In genomic region chr4:130563891-130564418, GRCh38 we compare ENCODE assay signal across 12 cellular contexts.
DNase-seq lines count a peak whose midpoint lies in the region; ATAC-seq and TF ChIP-seq lines count a peak whose summit lies in the region.
"Had no signal": no experiment of that assay in that cellular context is flagged by ENCODE, and none has a peak within 500 bp of the region (broad histone marks: within the 10 kb centered on the region; RNA-seq: fewer than 3 reads in every experiment).

No MANE protein-coding gene starts in this region.

- H3K4me3 ChIP-seq in AG04450 (ENCODE audit: low read depth, low read length) (peak overlapping the region; percentile 51), PC-9 (peak overlapping the region; percentile 31; the same call in 1 of the 2 replicates), endocrine pancreas (ENCODE audit: control insufficient read depth, insufficient read depth, low read length) (peak overlapping the region; percentile 87), osteoblast (ENCODE audit: insufficient read depth, low read length) (peak overlapping the region; percentile 28)
- H3K4me3 ChIP-seq: BLaER1 treated with 17β-estradiol and CSF1 and Interleukin-3, amounts not matched to agents 10 nM and 100 nM; cardiac muscle cell; lung had no signal

- no peaks in the 10 kb centered on the region for H3K36me3 ChIP-seq in PC-9 (ENCODE audit: low read depth)
- H3K36me3 ChIP-seq in endocrine pancreas (ENCODE audit: control insufficient read depth, insufficient read depth, low read length), result no peaks in the 10 kb centered on the region
- H3K36me3 ChIP-seq in osteoblast (ENCODE audit: insufficient read depth, low read length), result no peaks in the 10 kb centered on the region
- H3K36me3 ChIP-seq: BLaER1 treated with 17β-estradiol and CSF1 and Interleukin-3, amounts not matched to agents 10 nM and 100 nM; cardiac muscle cell had no signal

- CTCF ChIA-PET in AG04450 (lab: Charles Lee) (interaction anchor here (0.5 to 1.1 kb wide), 4 partner anchors 11 to 550 kb away, joined by 3 to 4 read pairs (median 4); no protein-coding TSS in a partner anchor), PC-9 (lab: Charles Lee) (no interaction called here)

- POLR2A ChIA-PET in AG04450 (lab: Yijun Ruan, JAX) (no interaction called here), PC-9 (lab: Charles Lee; ENCODE audit: unreplicated experiment) (no interaction called here)

- no TSS peak for BruUV-seq in PC-9 (replicated peaks; lab: Mats Ljungman, UMichigan)

- intact Hi-C loops in PC-9 (cut with micrococcal nuclease; ENCODE audit: unreplicated experiment), result loop anchor here (10.0 kb wide), 1 partner anchor 241 kb away; no protein-coding TSS in a partner anchor

- no peaks in the 10 kb centered on the region for H3K79me2 ChIP-seq in PC-9 (ENCODE audit: low read depth)
- H3K79me2 ChIP-seq in osteoblast (ENCODE audit: insufficient read depth, low read length), result no peaks in the 10 kb centered on the region

- ATAC-seq in GM19397 (IDR thresholded peaks at IDR 0.05; ENCODE audit: unreplicated experiment) (no peak), HG02840 (IDR thresholded peaks at IDR 0.05; ENCODE audit: low FRiP score, unreplicated experiment) (no peak)

- H3K9me3 ChIP-seq in AG04450 (ENCODE audit: control insufficient read depth, insufficient read depth, low read length), result no peaks in the 10 kb centered on the region
- no peaks in the 10 kb centered on the region for H3K9me3 ChIP-seq in PC-9 (ENCODE audit: insufficient read depth, low read depth)
- peaks cover 2% of the 10 kb centered on the region for H3K9me3 ChIP-seq in endocrine pancreas (ENCODE audit: control insufficient read depth, low read length)
- no peaks in the 10 kb centered on the region for H3K9me3 ChIP-seq in osteoblast (ENCODE audit: low read depth, low read length)

- no peak overlapping the region for H3K27ac ChIP-seq in AG04450 (ENCODE audit: low read depth, low read length)
- H3K27ac ChIP-seq in PC-9, result no peak overlapping the region
- no peak overlapping the region for H3K27ac ChIP-seq in osteoblast (ENCODE audit: low read depth, low read length)
- H3K27ac ChIP-seq: BLaER1 treated with 17β-estradiol and CSF1 and Interleukin-3, amounts not matched to agents 10 nM and 100 nM; cardiac muscle cell had no signal

- H4K20me1 ChIP-seq in PC-9 (ENCODE audit: insufficient read depth), result no peaks in the 10 kb centered on the region
- no peaks in the 10 kb centered on the region for H4K20me1 ChIP-seq in osteoblast (ENCODE audit: insufficient read depth, low read length)
- H4K20me1 ChIP-seq: BLaER1 treated with 17β-estradiol and CSF1 and Interleukin-3, amounts not matched to agents 10 nM and 100 nM had no signal

- H2AFZ ChIP-seq in PC-9 (peak overlapping the region; percentile 55; the same call in 1 of the 2 replicates), osteoblast (ENCODE audit: low read length) (peak overlapping the region; percentile 17)

- DNase-seq in AG04450 (ENCODE audit: low read depth, low spot score) (no peak), PC-9 (no peak), osteoblast (ENCODE audit: insufficient read length, low spot score, missing footprints) (no peak), NCI-H1092 (lab: John Stamatoyannopoulos, UW) (no peak), NCI-H510A (lab: John Stamatoyannopoulos, UW) (no peak)
- DNase-seq: activated T-cell treated with anti-CD3 and anti-CD28 coated beads, Interleukin-2, amount 50 U/mL, for 24 hours had no signal

- peak overlapping the region; percentile 47 for H3K9ac ChIP-seq in endocrine pancreas (ENCODE audit: control insufficient read depth, insufficient read depth, low read length)
- H3K9ac ChIP-seq: BLaER1 treated with 17β-estradiol and CSF1 and Interleukin-3, amounts not matched to agents 10 nM and 100 nM had no signal

- no peaks in the 10 kb centered on the region for H3K9me2 ChIP-seq in PC-9 (ENCODE audit: insufficient read depth)

- H3K4me1 ChIP-seq in PC-9 (replicated peaks; ENCODE audit: insufficient read depth) (no peaks in the 10 kb centered on the region), endocrine pancreas (ENCODE audit: control insufficient read depth, insufficient read depth, low read length) (no peaks in the 10 kb centered on the region), osteoblast (ENCODE audit: insufficient read depth, low read length) (no peaks in the 10 kb centered on the region)
- H3K4me1 ChIP-seq: BLaER1 treated with 17β-estradiol and CSF1 and Interleukin-3, amounts not matched to agents 10 nM and 100 nM had no signal

- H3K4me2 ChIP-seq in PC-9 (peak overlapping the region; percentile 53), osteoblast (ENCODE audit: insufficient read depth, low read length) (peak overlapping the region; percentile 64)
- H3K4me2 ChIP-seq: BLaER1 treated with 17β-estradiol and CSF1 and Interleukin-3, amounts not matched to agents 10 nM and 100 nM had no signal

- H3K27me3 ChIP-seq in AG04450 (ENCODE audit: control insufficient read depth, insufficient read depth, low read length), result no peaks in the 10 kb centered on the region
- H3K27me3 ChIP-seq in PC-9 (ENCODE audit: insufficient read depth, low read depth), result no peaks in the 10 kb centered on the region
- no peaks in the 10 kb centered on the region for H3K27me3 ChIP-seq in endocrine pancreas (ENCODE audit: control insufficient read depth, insufficient read depth, low read length)
- no peaks in the 10 kb centered on the region for H3K27me3 ChIP-seq in osteoblast (ENCODE audit: insufficient read depth, low read length)
- H3K27me3 ChIP-seq: BLaER1 treated with 17β-estradiol and CSF1 and Interleukin-3, amounts not matched to agents 10 nM and 100 nM; cardiac muscle cell had no signal

- no peaks in the 10 kb centered on the region for H3F3A ChIP-seq in PC-9 (ENCODE audit: insufficient read depth, low read depth)

- no peak for TF ChIP-seq CTCF in AG04450 (IDR thresholded peaks at IDR 0.05; ENCODE audit: low read depth, low read length)
- no peak for TF ChIP-seq CTCF in PC-9 (conservative IDR thresholded peaks at IDR 0.05)
- no peak for TF ChIP-seq CTCF in osteoblast (IDR thresholded peaks at IDR 0.05; ENCODE audit: extremely low read depth, low read depth, low read length)

Comparison
In these comparisons a context has a peak if more than half of its experiments do, and no peak if none do; other contexts are left out.
1. H3K4me3 ChIP-seq: peak in every context shown above with its lines; median percentile 87 in endocrine pancreas; 51 in AG04450; 31 in PC-9; 28 in osteoblast.